In the genomic region with DNA sequence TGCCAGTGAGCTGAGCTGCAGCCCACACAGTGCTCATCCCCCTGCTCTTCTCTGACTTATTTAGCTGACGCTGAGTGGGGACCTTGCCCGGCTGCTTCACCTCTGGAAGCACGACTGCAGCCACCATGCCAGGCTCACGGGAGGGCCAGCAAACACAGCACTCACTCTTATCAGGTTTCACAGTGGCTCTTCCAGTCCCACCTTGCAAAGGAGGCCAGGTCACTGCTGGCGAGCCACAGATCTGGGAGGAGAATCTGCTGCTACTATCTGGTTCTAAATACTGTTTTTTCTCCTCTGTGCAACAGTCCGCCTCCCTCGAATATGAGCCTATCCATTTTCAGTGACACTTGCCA, we compare ENCODE assay signal across 30 cellular contexts. TPM values are rescaled to one million over a fixed set of nuclear protein-coding genes. Genes with fewer than 3 reads are reported as not detected.
DNase-seq lines count a peak whose midpoint lies in the region; ATAC-seq and TF ChIP-seq lines count a peak whose summit lies in the region.
"Had no signal": no experiment of that assay in that cellular context is flagged by ENCODE, and none has a peak within 500 bp of the region (broad histone marks: within the 10 kb centered on the region; RNA-seq: fewer than 3 reads in every experiment).

No MANE protein-coding gene starts in this region.

- no peaks in the 10 kb centered on the region for H3K27me3 ChIP-seq in left ventricle myocardium inferior (ENCODE audit: low read depth)
- no peaks in the 10 kb centered on the region for H3K27me3 ChIP-seq in tibial nerve
- H3K27me3 ChIP-seq: brain microvascular endothelial cell had no signal

- peaks cover 32% of the 10 kb centered on the region for H3K4me1 ChIP-seq in left ventricle myocardium inferior
- peaks cover 0 to 9% (median 2%) of the 10 kb centered on the region in 4 donors for H3K4me1 ChIP-seq in tibial nerve

- CTCF ChIA-PET in activated CD4-positive, alpha-beta memory T cell treated with anti-CD3 and anti-CD28 coated beads for 36 hours (lab: Charles Lee) = interaction anchor here (1.3 kb wide), 1 partner anchor 12 kb away, joined by 4 read pairs; no protein-coding TSS in a partner anchor

- H3K27ac Mint-ChIP-seq in type B pancreatic cell = no peak overlapping the region
- no peak overlapping the region for H3K27ac Mint-ChIP-seq in activated CD4-positive, alpha-beta memory T cell treated with anti-CD3 and anti-CD28 coated beads for 36 hours
- H3K27ac Mint-ChIP-seq: mesothelial cell of epicardium; naive B cell; stimulated activated naive CD8-positive, alpha-beta T cell treated with anti-CD3 and anti-CD28 coated beads, Interleukin-15, Interleukin-2, amounts not matched to agents 100 ng/mL and 50 ng/mL, for 24 hours had no signal

- H3K27ac ChIP-seq in left ventricle myocardium inferior (replicated peaks) (peak overlapping the region; percentile 87), VCaP (peak overlapping the region; percentile 11; the same call in 1 of the 2 replicates), tibial nerve (no peak overlapping the region)
- H3K27ac ChIP-seq: brain microvascular endothelial cell, foreskin keratinocyte, left lung, PC-9 had no signal

- no peak for DNase-seq in left ventricle myocardium inferior
- no peak for DNase-seq in Right ventricle myocardium superior
- DNase-seq in islet precursor cell = peak; percentile 54
- no peak for DNase-seq in type B pancreatic cell (ENCODE audit: extremely low spot score, unreplicated experiment)
- DNase-seq in activated CD4-positive, alpha-beta memory T cell treated with anti-CD3 and anti-CD28 coated beads for 36 hours = no peak
- DNase-seq in tibial nerve (ENCODE audit: low spot score in 2 of 2) = no peak
- DNase-seq: activated CD4-positive, alpha-beta T cell treated with anti-CD3 and anti-CD28 coated beads, Interleukin-2, amount 50 U/mL, for 4 hours; activated CD4-positive, CD25-positive, alpha-beta regulatory T cell; activated naive CD4-positive, alpha-beta T cell treated with Interleukin-2 at 50 U/mL for 16 hours; brain microvascular endothelial cell; COR-L47; DMS79 treated with DMSO at 0.1 percent for 48 hours; effector CD8-positive, alpha-beta T cell; GF-D8; KG1; naive B cell; NCI-H1436; NCI-H446 treated with DMSO at 0.1 percent for 48 hours; NK-92 treated with Interleukin-12 subunit alpha and Interleukin-12 subunit beta, amount 100 ng/mL, for 24 hours; nucleus accumbens; PC-9; SIG-M5; small intestine had no signal

- no peak for ATAC-seq in Right ventricle myocardium superior (ENCODE audit: poor library complexity)
- no peak for ATAC-seq in HG02970 (IDR thresholded peaks at IDR 0.05; ENCODE audit: low FRiP score, unreplicated experiment)
- ATAC-seq: esophagus mucosa, left lung had no signal

- H3K27me3 Mint-ChIP-seq in type B pancreatic cell = peaks cover 35% of the 10 kb centered on the region
- H3K27me3 Mint-ChIP-seq in activated CD4-positive, alpha-beta memory T cell treated with anti-CD3 and anti-CD28 coated beads for 36 hours = peaks cover 9% of the 10 kb centered on the region
- H3K27me3 Mint-ChIP-seq: stimulated activated naive CD8-positive, alpha-beta T cell treated with anti-CD3 and anti-CD28 coated beads, Interleukin-15, Interleukin-2, amounts not matched to agents 100 ng/mL and 50 ng/mL, for 24 hours had no signal

- no peak for TF ChIP-seq EP300 in tibial nerve (IDR thresholded peaks at IDR 0.05)

- H3K4me1 Mint-ChIP-seq in type B pancreatic cell (ENCODE audit: unreplicated experiment) = peaks cover 6% of the 10 kb centered on the region
- H3K4me1 Mint-ChIP-seq in activated CD4-positive, alpha-beta memory T cell treated with anti-CD3 and anti-CD28 coated beads for 36 hours (ENCODE audit: low read depth) = peaks cover 2% of the 10 kb centered on the region
- H3K4me1 Mint-ChIP-seq: mesothelial cell of epicardium had no signal

- H3K9me3 ChIP-seq in left ventricle myocardium inferior (replicated peaks) = peaks cover 19% of the 10 kb centered on the region
- H3K9me3 ChIP-seq in tibial nerve = no peaks in the 10 kb centered on the region

- POLR2A ChIA-PET in activated CD4-positive, alpha-beta memory T cell treated with anti-CD3 and anti-CD28 coated beads for 36 hours (lab: Charles Lee) = interaction anchor here (1.4 kb wide), 1 partner anchor 23 kb away, joined by 5 read pairs; no protein-coding TSS in a partner anchor

- H3K36me3 ChIP-seq in left ventricle myocardium inferior = no peaks in the 10 kb centered on the region
- H3K36me3 ChIP-seq in tibial nerve = no peaks in the 10 kb centered on the region
- H3K36me3 ChIP-seq: brain microvascular endothelial cell, left lung had no signal

- H3K36me3 Mint-ChIP-seq in type B pancreatic cell = no peaks in the 10 kb centered on the region
- H3K36me3 Mint-ChIP-seq in activated CD4-positive, alpha-beta memory T cell treated with anti-CD3 and anti-CD28 coated beads for 36 hours = peaks cover 6% of the 10 kb centered on the region

- H3K4me3 ChIP-seq in left ventricle myocardium inferior (no peak overlapping the region), tibial nerve (no peak overlapping the region)
- H3K4me3 ChIP-seq: left lung, PC-9 had no signal

- 79 to 89% methylated on average over 7 of the region's 7 CpGs for WGBS in tibial nerve, 2 donors

- H3K9me3 Mint-ChIP-seq in type B pancreatic cell = peaks cover 9% of the 10 kb centered on the region
- peaks cover 15% of the 10 kb centered on the region for H3K9me3 Mint-ChIP-seq in activated CD4-positive, alpha-beta memory T cell treated with anti-CD3 and anti-CD28 coated beads for 36 hours

- TF ChIP-seq POLR2A in tibial nerve (IDR thresholded peaks at IDR 0.05) = no peak

- peak overlapping the region; percentile 48 for H3K4me3 Mint-ChIP-seq in type B pancreatic cell
- H3K4me3 Mint-ChIP-seq in activated CD4-positive, alpha-beta memory T cell treated with anti-CD3 and anti-CD28 coated beads for 36 hours = no peak overlapping the region
- H3K4me3 Mint-ChIP-seq: mesothelial cell of epicardium; naive B cell; stimulated activated naive CD8-positive, alpha-beta T cell treated with anti-CD3 and anti-CD28 coated beads, Interleukin-15, Interleukin-2, amounts not matched to agents 100 ng/mL and 50 ng/mL, for 24 hours had no signal

- intact Hi-C loops in left ventricle myocardium inferior (cut with micrococcal nuclease) = no loop called here
- intact Hi-C loops in Right ventricle myocardium superior (cut with DNase I) = no loop called here
- intact Hi-C loops in activated CD4-positive, alpha-beta memory T cell treated with anti-CD3 and anti-CD28 coated beads for 36 hours (cut with micrococcal nuclease) = no loop called here

- no peak for TF ChIP-seq CTCF in left ventricle myocardium inferior (IDR thresholded peaks at IDR 0.05; ENCODE audit: borderline replicate concordance)
- TF ChIP-seq CTCF in VCaP (conservative IDR thresholded peaks at IDR 0.05) = no peak
- no peak for TF ChIP-seq CTCF in type B pancreatic cell (conservative IDR thresholded peaks at IDR 0.05)
- TF ChIP-seq CTCF in tibial nerve (IDR thresholded peaks at IDR 0.05) = no peak

RNA-seq across cellular contexts. Expression of gene SPON2, which starts 6.7 kb away (rescaled TPM):
- total RNA-seq in left ventricle myocardium inferior (13.9 TPM), Right ventricle myocardium superior (15.6 TPM), type B pancreatic cell (ENCODE audit: low replicate concordance) (8.8 and 10.4 TPM in 2 replicates), tibial nerve (10 to 100 TPM; 39.3 to 91.0 (median 45.5) TPM)
- total RNA-seq in activated CD4-positive, alpha-beta memory T cell treated with anti-CD3 and anti-CD28 coated beads for 36 hours = 1 to 10 TPM; 9.0 to 9.5 TPM

Comparison
In these comparisons a context has a peak if more than half of its experiments do, and no peak if none do; other contexts are left out.
1. H3K27ac ChIP-seq: peak in left ventricle myocardium inferior (single experiment) and VCaP (single experiment); none in tibial nerve (0 of 4).